In the genomic region with DNA sequence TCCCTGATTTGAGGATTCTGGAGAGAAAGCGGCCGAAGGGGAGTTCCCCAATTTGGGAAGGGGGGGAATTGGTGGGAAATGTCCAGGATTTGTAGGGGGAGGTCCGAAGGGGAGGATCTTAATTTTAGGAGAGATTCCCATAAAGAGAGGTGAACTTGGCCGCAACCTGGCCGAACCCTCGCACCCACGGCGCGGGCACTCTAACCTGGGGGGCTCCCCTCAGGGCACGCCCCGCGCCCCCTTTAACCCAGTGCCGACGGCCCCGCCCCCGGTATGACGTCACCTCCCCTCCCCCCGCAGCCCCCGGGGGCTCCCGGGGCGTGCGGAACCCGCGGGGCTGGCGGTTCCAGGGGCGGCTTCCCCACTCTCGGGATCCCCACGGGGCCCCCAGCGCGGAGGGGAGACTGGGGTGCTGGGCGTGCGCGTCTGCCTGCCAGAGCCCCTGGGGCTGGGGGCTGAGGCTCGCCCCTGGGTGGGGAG, we compare ENCODE assay signal across 7 cellular contexts. TPM values are rescaled to one million over a fixed set of nuclear protein-coding genes. Genes with fewer than 3 reads are reported as not detected.
A peak's percentile ranks its signal among the peaks of the same experiment; 100 is the strongest.
DNase-seq lines count a peak whose midpoint lies in the region; ATAC-seq and TF ChIP-seq lines count a peak whose summit lies in the region.

No MANE protein-coding gene starts in this region.

- no peak overlapping the region for H2AFZ ChIP-seq in GM23338

- peaks cover 36% of the 10 kb centered on the region for H3K4me1 Mint-ChIP-seq in GM23338

- H3K4me3 ChIP-seq in GM23338: peak overlapping the region; percentile 88
- peak overlapping the region; percentile 66 for H3K4me3 ChIP-seq in WI38 (ENCODE audit: low read depth, low read length)
- H3K4me3 ChIP-seq in right cardiac atrium (ENCODE audit: low read length): peak overlapping the region; percentile 86

- TF ChIP-seq CTCF in GM23338 (conservative IDR thresholded peaks at IDR 0.05; ENCODE audit: low read depth in 2 of 2) (no peak), WI38 (IDR thresholded peaks at IDR 0.05; ENCODE audit: low read depth, low read length) (no peak)

- under 1% methylated on average over 34 of the region's 34 CpGs for WGBS in right cardiac atrium

- peaks cover 41% of the 10 kb centered on the region for H3K27me3 Mint-ChIP-seq in GM23338 (ENCODE audit: insufficient read depth, low read depth, poor library complexity)

- H3K36me3 ChIP-seq in GM23338 (ENCODE audit: insufficient read depth): no peaks in the 10 kb centered on the region

- peaks cover 49% of the 10 kb centered on the region for H3K79me2 ChIP-seq in GM23338 (replicated peaks; ENCODE audit: insufficient read depth)

- H3K27ac ChIP-seq in GM23338 (ENCODE audit: low read depth) (no peak overlapping the region), right cardiac atrium (ENCODE audit: low read length) (no peak overlapping the region)

- H4K20me1 ChIP-seq in GM23338 (replicated peaks; ENCODE audit: insufficient read depth): peaks cover 34% of the 10 kb centered on the region

- H3F3A ChIP-seq in GM23338 (replicated peaks; ENCODE audit: low read depth): 0 out of 2 replicates have a peak, but pooled peaks cover 6% of the 10 kb centered on the region

- intact Hi-C loops in right cardiac atrium (cut with DNase I): no loop called here

- ATAC-seq in GM23338 (peak; percentile 6), right cardiac atrium (peak; percentile 11 to 42), GM19463 (IDR thresholded peaks at IDR 0.05; ENCODE audit: unreplicated experiment) (no peak), HG03135 (IDR thresholded peaks at IDR 0.05; ENCODE audit: unreplicated experiment) (no peak)

- H3K27me3 ChIP-seq in GM23338 (ENCODE audit: insufficient read depth) (peaks cover 21% of the 10 kb centered on the region), right cardiac atrium (ENCODE audit: control insufficient read depth, insufficient read depth) (no peaks in the 10 kb centered on the region)

- peak overlapping the region; percentile 90 for H3K27ac Mint-ChIP-seq in GM23338

- H3K9me2 ChIP-seq in GM23338 (ENCODE audit: insufficient read depth): no peaks in the 10 kb centered on the region

- peaks cover 3% of the 10 kb centered on the region; the same call in 1 of the 3 replicates for H3K36me3 Mint-ChIP-seq in GM23338 (ENCODE audit: low read depth)

- peaks cover 10% of the 10 kb centered on the region for H3K9me3 Mint-ChIP-seq in GM23338

- H3K9me3 ChIP-seq in right cardiac atrium (ENCODE audit: control insufficient read depth, low read length): no peaks in the 10 kb centered on the region

- no peak for DNase-seq in GM23338 (ENCODE audit: low spot score)
- DNase-seq in right cardiac atrium: peak; percentile 35 to 77 (median 77)
- peak; percentile 26 for DNase-seq in stimulated activated CD8-positive, alpha-beta memory T cell treated with anti-CD3 and anti-CD28 coated beads, Interleukin-4, amount 100 ng/mL, for 48 hours
- DNase-seq in COLO668 (lab: John Stamatoyannopoulos, UW; ENCODE audit: unreplicated experiment): no peak

- H3K4me1 ChIP-seq in GM23338 (ENCODE audit: insufficient read depth): peaks cover 33% of the 10 kb centered on the region
- no peaks in the 10 kb centered on the region for H3K4me1 ChIP-seq in right cardiac atrium (ENCODE audit: control insufficient read depth, insufficient read depth, low read length)

- H3K4me2 ChIP-seq in GM23338: peak overlapping the region; percentile 99

- peak overlapping the region; percentile 92 for H3K4me3 Mint-ChIP-seq in GM23338

TF ChIP-seq in GM23338, 12 proteins besides CTCF, POLR2A, EP300 and RAD21 (continues in another document):
- TF ChIP-seq, protein P1, sequence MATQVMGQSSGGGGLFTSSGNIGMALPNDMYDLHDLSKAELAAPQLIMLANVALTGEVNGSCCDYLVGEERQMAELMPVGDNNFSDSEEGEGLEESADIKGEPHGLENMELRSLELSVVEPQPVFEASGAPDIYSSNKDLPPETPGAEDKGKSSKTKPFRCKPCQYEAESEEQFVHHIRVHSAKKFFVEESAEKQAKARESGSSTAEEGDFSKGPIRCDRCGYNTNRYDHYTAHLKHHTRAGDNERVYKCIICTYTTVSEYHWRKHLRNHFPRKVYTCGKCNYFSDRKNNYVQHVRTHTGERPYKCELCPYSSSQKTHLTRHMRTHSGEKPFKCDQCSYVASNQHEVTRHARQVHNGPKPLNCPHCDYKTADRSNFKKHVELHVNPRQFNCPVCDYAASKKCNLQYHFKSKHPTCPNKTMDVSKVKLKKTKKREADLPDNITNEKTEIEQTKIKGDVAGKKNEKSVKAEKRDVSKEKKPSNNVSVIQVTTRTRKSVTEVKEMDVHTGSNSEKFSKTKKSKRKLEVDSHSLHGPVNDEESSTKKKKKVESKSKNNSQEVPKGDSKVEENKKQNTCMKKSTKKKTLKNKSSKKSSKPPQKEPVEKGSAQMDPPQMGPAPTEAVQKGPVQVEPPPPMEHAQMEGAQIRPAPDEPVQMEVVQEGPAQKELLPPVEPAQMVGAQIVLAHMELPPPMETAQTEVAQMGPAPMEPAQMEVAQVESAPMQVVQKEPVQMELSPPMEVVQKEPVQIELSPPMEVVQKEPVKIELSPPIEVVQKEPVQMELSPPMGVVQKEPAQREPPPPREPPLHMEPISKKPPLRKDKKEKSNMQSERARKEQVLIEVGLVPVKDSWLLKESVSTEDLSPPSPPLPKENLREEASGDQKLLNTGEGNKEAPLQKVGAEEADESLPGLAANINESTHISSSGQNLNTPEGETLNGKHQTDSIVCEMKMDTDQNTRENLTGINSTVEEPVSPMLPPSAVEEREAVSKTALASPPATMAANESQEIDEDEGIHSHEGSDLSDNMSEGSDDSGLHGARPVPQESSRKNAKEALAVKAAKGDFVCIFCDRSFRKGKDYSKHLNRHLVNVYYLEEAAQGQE (IDR thresholded peaks at IDR 0.05; ENCODE audit: unreplicated experiment): no peak
- peak; percentile 91 for TF ChIP-seq CREB1 (CRISPR knock-in tag; IDR thresholded peaks at IDR 0.05; ENCODE audit: low read depth)
- TF ChIP-seq ZNF331 (CRISPR knock-in tag; IDR thresholded peaks at IDR 0.05; ENCODE audit: low read depth): no peak
- no peak for TF ChIP-seq JUNB (IDR thresholded peaks at IDR 0.05; ENCODE audit: unreplicated experiment)
- no peak for TF ChIP-seq NANOG (IDR thresholded peaks at IDR 0.05; ENCODE audit: borderline replicate concordance)
- TF ChIP-seq EZH2phosphoT487 (IDR thresholded peaks at IDR 0.05; ENCODE audit: unreplicated experiment): no peak
- TF ChIP-seq, protein P2, sequence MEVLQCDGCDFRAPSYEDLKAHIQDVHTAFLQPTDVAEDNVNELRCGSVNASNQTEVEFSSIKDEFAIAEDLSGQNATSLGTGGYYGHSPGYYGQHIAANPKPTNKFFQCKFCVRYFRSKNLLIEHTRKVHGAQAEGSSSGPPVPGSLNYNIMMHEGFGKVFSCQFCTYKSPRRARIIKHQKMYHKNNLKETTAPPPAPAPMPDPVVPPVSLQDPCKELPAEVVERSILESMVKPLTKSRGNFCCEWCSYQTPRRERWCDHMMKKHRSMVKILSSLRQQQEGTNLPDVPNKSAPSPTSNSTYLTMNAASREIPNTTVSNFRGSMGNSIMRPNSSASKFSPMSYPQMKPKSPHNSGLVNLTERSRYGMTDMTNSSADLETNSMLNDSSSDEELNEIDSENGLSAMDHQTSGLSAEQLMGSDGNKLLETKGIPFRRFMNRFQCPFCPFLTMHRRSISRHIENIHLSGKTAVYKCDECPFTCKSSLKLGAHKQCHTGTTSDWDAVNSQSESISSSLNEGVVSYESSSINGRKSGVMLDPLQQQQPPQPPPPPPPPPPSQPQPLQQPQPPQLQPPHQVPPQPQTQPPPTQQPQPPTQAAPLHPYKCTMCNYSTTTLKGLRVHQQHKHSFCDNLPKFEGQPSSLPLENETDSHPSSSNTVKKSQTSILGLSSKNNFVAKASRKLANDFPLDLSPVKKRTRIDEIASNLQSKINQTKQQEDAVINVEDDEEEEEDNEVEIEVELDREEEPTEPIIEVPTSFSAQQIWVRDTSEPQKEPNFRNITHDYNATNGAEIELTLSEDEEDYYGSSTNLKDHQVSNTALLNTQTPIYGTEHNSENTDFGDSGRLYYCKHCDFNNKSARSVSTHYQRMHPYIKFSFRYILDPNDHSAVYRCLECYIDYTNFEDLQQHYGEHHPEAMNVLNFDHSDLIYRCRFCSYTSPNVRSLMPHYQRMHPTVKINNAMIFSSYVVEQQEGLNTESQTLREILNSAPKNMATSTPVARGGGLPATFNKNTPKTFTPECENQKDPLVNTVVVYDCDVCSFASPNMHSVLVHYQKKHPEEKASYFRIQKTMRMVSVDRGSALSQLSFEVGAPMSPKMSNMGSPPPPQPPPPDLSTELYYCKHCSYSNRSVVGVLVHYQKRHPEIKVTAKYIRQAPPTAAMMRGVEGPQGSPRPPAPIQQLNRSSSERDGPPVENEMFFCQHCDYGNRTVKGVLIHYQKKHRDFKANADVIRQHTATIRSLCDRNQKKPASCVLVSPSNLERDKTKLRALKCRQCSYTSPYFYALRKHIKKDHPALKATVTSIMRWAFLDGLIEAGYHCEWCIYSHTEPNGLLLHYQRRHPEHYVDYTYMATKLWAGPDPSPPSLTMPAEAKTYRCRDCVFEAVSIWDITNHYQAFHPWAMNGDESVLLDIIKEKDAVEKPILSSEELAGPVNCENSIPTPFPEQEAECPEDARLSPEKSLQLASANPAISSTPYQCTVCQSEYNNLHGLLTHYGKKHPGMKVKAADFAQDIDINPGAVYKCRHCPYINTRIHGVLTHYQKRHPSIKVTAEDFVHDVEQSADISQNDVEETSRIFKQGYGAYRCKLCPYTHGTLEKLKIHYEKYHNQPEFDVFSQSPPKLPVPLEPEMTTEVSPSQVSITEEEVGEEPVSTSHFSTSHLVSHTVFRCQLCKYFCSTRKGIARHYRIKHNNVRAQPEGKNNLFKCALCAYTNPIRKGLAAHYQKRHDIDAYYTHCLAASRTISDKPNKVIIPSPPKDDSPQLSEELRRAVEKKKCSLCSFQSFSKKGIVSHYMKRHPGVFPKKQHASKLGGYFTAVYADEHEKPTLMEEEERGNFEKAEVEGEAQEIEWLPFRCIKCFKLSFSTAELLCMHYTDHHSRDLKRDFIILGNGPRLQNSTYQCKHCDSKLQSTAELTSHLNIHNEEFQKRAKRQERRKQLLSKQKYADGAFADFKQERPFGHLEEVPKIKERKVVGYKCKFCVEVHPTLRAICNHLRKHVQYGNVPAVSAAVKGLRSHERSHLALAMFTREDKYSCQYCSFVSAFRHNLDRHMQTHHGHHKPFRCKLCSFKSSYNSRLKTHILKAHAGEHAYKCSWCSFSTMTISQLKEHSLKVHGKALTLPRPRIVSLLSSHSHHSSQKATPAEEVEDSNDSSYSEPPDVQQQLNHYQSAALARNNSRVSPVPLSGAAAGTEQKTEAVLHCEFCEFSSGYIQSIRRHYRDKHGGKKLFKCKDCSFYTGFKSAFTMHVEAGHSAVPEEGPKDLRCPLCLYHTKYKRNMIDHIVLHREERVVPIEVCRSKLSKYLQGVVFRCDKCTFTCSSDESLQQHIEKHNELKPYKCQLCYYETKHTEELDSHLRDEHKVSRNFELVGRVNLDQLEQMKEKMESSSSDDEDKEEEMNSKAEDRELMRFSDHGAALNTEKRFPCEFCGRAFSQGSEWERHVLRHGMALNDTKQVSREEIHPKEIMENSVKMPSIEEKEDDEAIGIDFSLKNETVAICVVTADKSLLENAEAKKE (CRISPR knock-in tag; IDR thresholded peaks at IDR 0.05): no peak

RNA-seq across cellular contexts. Expression of a gene that starts 1.1 kb away (rescaled TPM):
- total RNA-seq in GM23338 (2014; rRNA removed; shearing (Covaris generic)): 225 and 290 TPM in 2 replicates
- polyA plus RNA-seq in GM23338 (2016; fragmentation: Nextera tagmentation; extraction: Ambion mirVana): 20.6 and 20.7 TPM in 2 replicates
- total RNA-seq in right cardiac atrium: 100 to 1,000 TPM; 122 to 153 (median 126) TPM
- 31.9 TPM for polyA plus RNA-seq in right cardiac atrium

Comparison
In these comparisons a context has a peak if more than half of its experiments do, and no peak if none do; other contexts are left out.
1. ATAC-seq: peak in GM23338 (single experiment) and right cardiac atrium (2 of 2); none in GM19463 (single experiment) and HG03135 (single experiment).
2. DNase-seq: peak in right cardiac atrium (3 of 3) and stimulated activated CD8-positive, alpha-beta memory T cell treated with anti-CD3 and anti-CD28 coated beads, Interleukin-4, amount 100 ng/mL, for 48 hours (single experiment); none in GM23338 (single experiment) and COLO668 (single experiment).
3. Peak in every context shown above with its lines, with median percentiles within 50 percentile points of each other: H3K4me3 ChIP-seq.